ENCODE assay signal across 9 cellular contexts in the genomic region with DNA sequence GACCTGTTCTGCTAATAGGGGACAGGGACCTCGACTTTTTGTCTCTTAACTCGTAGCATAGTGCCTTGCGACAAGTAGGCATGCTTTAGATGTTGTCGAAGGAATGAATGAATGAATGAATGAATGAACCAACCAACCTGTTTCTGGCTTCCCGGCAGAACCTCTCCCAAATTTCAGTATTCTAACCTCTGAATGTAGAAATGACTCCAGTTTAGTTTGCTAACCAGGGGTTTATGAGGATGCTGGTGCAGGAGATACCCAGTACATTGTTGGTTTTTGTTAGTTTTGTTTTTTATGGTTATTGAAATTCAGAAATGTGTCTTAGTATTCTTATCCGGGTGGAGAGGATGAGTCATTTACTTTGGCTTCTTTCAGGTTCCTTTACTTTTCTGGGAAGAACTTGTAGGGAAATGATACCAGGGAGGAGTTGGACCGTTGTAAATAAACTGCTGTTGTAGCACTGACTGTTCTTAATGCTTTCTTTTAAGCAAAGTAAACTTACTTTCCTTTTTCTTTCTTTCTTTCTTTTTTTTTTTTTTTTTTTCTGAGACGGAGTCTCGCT. TPM values are rescaled to one million over a fixed set of nuclear protein-coding genes. Genes with fewer than 3 reads are reported as not detected.
DNase-seq lines count a peak whose midpoint lies in the region; FAIRE-seq and TF ChIP-seq lines count a peak whose summit lies in the region.
"Had no signal": no experiment of that assay in that cellular context is flagged by ENCODE, and none has a peak within 500 bp of the region (broad histone marks: within the 10 kb centered on the region; RNA-seq: fewer than 3 reads in every experiment).

No MANE protein-coding gene starts in this region.

- H3K36me3 ChIP-seq in keratinocyte (ENCODE audit: control insufficient read depth in 2 of 2, extremely low read depth in 1 of 2, insufficient read depth in 2 of 2, low read length in 2 of 2): no peaks in the 10 kb centered on the region
- no peaks in the 10 kb centered on the region for H3K36me3 ChIP-seq in thyroid gland

- no peak for TF ChIP-seq POLR2A in thyroid gland (IDR thresholded peaks at IDR 0.05)

- H2AFZ ChIP-seq in keratinocyte (ENCODE audit: control insufficient read depth, low read length): peak overlapping the region; percentile 95

- CTCF ChIA-PET in activated CD4-positive, alpha-beta T cell treated with anti-CD3 and anti-CD28 coated beads, Interleukin-2, amount 10 ng/mL, durations not matched to agents 7 days and 5 days (lab: Charles Lee): no interaction called here

- intact Hi-C loops in activated T-helper 2 cell treated with anti-CD3 and anti-CD28 coated beads, Interferon-gamma antibody, Interleukin-2, Interleukin-4, amounts not matched to agents 10 μg/mL and 5 μg/mL and 100 μg/mL, durations not matched to agents 14 hours and 24 hours and 36 hours (cut with micrococcal nuclease): loop anchor here (5.0 kb wide), 1 partner anchor 471 kb away; the partner anchor contains the start of gene VPS8
- intact Hi-C loops in thyroid gland (cut with DNase I): no loop called here

- H3K36me3 Mint-ChIP-seq in activated CD4-positive, alpha-beta T cell treated with anti-CD3 and anti-CD28 coated beads, Interleukin-2, amount 10 ng/mL, durations not matched to agents 7 days and 5 days (ENCODE audit: low read depth): peaks cover 7% of the 10 kb centered on the region
- H3K36me3 Mint-ChIP-seq in activated T-helper 2 cell treated with anti-CD3 and anti-CD28 coated beads, Interferon-gamma antibody, Interleukin-2, Interleukin-4, amounts not matched to agents 10 μg/mL and 5 μg/mL and 100 μg/mL, durations not matched to agents 14 hours and 24 hours and 36 hours (ENCODE audit: low read depth): peaks cover 2% of the 10 kb centered on the region

- H3K4me3 ChIP-seq in keratinocyte (ENCODE audit: control insufficient read depth in 2 of 3, extremely low read depth in 1 of 3, insufficient read depth in 2 of 3, low read depth in 1 of 3, low read length in 3 of 3) (peak overlapping the region; percentile 70 to 99 (median 78)), thyroid gland (replicated peaks in 1 of 3) (peak overlapping the region; percentile 21 to 67 (median 61))

- H3K27ac ChIP-seq in keratinocyte (ENCODE audit: control insufficient read depth, insufficient read depth, low read length) (peak overlapping the region; percentile 90), thyroid gland (no peak overlapping the region)

- no peaks in the 10 kb centered on the region for H4K20me1 ChIP-seq in keratinocyte (ENCODE audit: control insufficient read depth, extremely low read depth, insufficient read depth, low read length)

- peak; percentile 39 for FAIRE-seq in keratinocyte (lab: Jason Lieb, UNC)

- H3K27me3 Mint-ChIP-seq in activated CD4-positive, alpha-beta T cell treated with anti-CD3 and anti-CD28 coated beads, Interleukin-2, amount 10 ng/mL, durations not matched to agents 7 days and 5 days: no peaks in the 10 kb centered on the region
- H3K27me3 Mint-ChIP-seq in activated T-helper 2 cell treated with anti-CD3 and anti-CD28 coated beads, Interferon-gamma antibody, Interleukin-2, Interleukin-4, amounts not matched to agents 10 μg/mL and 5 μg/mL and 100 μg/mL, durations not matched to agents 14 hours and 24 hours and 36 hours (ENCODE audit: low read depth): peaks cover 3% of the 10 kb centered on the region

- H3K9ac ChIP-seq in keratinocyte (ENCODE audit: control insufficient read depth, extremely low read depth, insufficient read depth, low read length): peak overlapping the region; percentile 93

- H3K27me3 ChIP-seq in keratinocyte (ENCODE audit: control insufficient read depth, extremely low read depth, insufficient read depth, low read length): no peaks in the 10 kb centered on the region
- H3K27me3 ChIP-seq in thyroid gland: no peaks in the 10 kb centered on the region

- no peaks in the 10 kb centered on the region for H3K9me1 ChIP-seq in keratinocyte (ENCODE audit: control insufficient read depth, extremely low read depth, insufficient read depth, low read length)

- 58 to 64% methylated on average over 9 of the region's 9 CpGs for WGBS in thyroid gland, 2 donors

- peaks cover 7% of the 10 kb centered on the region for H3K9me3 Mint-ChIP-seq in activated CD4-positive, alpha-beta T cell treated with anti-CD3 and anti-CD28 coated beads, Interleukin-2, amount 10 ng/mL, durations not matched to agents 7 days and 5 days
- peaks cover 12% of the 10 kb centered on the region for H3K9me3 Mint-ChIP-seq in activated T-helper 2 cell treated with anti-CD3 and anti-CD28 coated beads, Interferon-gamma antibody, Interleukin-2, Interleukin-4, amounts not matched to agents 10 μg/mL and 5 μg/mL and 100 μg/mL, durations not matched to agents 14 hours and 24 hours and 36 hours

- H3K4me1 Mint-ChIP-seq in activated CD4-positive, alpha-beta T cell treated with anti-CD3 and anti-CD28 coated beads, Interleukin-2, amount 10 ng/mL, durations not matched to agents 7 days and 5 days: peaks cover 31% of the 10 kb centered on the region
- peaks cover 17% of the 10 kb centered on the region for H3K4me1 Mint-ChIP-seq in activated T-helper 2 cell treated with anti-CD3 and anti-CD28 coated beads, Interferon-gamma antibody, Interleukin-2, Interleukin-4, amounts not matched to agents 10 μg/mL and 5 μg/mL and 100 μg/mL, durations not matched to agents 14 hours and 24 hours and 36 hours (ENCODE audit: low read depth)

- H3K4me3 Mint-ChIP-seq in activated CD4-positive, alpha-beta T cell treated with anti-CD3 and anti-CD28 coated beads, Interleukin-2, amount 10 ng/mL, durations not matched to agents 7 days and 5 days: peak overlapping the region; percentile 93
- H3K4me3 Mint-ChIP-seq in activated T-helper 2 cell treated with anti-CD3 and anti-CD28 coated beads, Interferon-gamma antibody, Interleukin-2, Interleukin-4, amounts not matched to agents 10 μg/mL and 5 μg/mL and 100 μg/mL, durations not matched to agents 14 hours and 24 hours and 36 hours (ENCODE audit: low read depth): peak overlapping the region; percentile 96

- H3K4me1 ChIP-seq in keratinocyte (ENCODE audit: control insufficient read depth, extremely low read depth, insufficient read depth, low read length) (peaks cover 7% of the 10 kb centered on the region), thyroid gland (peaks cover 5 to 9% of the 10 kb centered on the region in 2 donors)

- H3K27ac Mint-ChIP-seq in activated CD4-positive, alpha-beta T cell treated with anti-CD3 and anti-CD28 coated beads, Interleukin-2, amount 10 ng/mL, durations not matched to agents 7 days and 5 days: peak overlapping the region; percentile 92
- H3K27ac Mint-ChIP-seq in activated T-helper 2 cell treated with anti-CD3 and anti-CD28 coated beads, Interferon-gamma antibody, Interleukin-2, Interleukin-4, amounts not matched to agents 10 μg/mL and 5 μg/mL and 100 μg/mL, durations not matched to agents 14 hours and 24 hours and 36 hours: peak overlapping the region; percentile 84

- no peak for TF ChIP-seq CTCF in keratinocyte (optimal IDR thresholded peaks at IDR 0.05 in 1 of 3, IDR thresholded peaks at IDR 0.05 in 1 of 3, conservative IDR thresholded peaks at IDR 0.05 in 1 of 3; ENCODE audit: extremely low read depth in 1 of 3, insufficient read depth in 2 of 3, low read length in 3 of 3)
- no peak for TF ChIP-seq CTCF in thyroid gland (IDR thresholded peaks at IDR 0.05)

- POLR2A ChIA-PET in activated CD4-positive, alpha-beta T cell treated with anti-CD3 and anti-CD28 coated beads, Interleukin-2, amount 10 ng/mL, durations not matched to agents 7 days and 5 days (lab: Charles Lee): no interaction called here

- peaks cover 26% of the 10 kb centered on the region for H3K79me2 ChIP-seq in keratinocyte (ENCODE audit: control insufficient read depth, insufficient read depth, low read length)

- dilution Hi-C loops in keratinocyte (cut with MboI; ENCODE audit: extremely low pct_ligation_motif_present, low sequenced_read_pairs): no loop called here

- no peak for DNase-seq in activated CD4-positive, alpha-beta T cell treated with anti-CD3 and anti-CD28 coated beads, Interleukin-2, amount 10 ng/mL, durations not matched to agents 7 days and 5 days
- no peak for DNase-seq in activated CD4-positive, alpha-beta T cell treated with anti-CD3 and anti-CD28 coated beads, Interleukin-2, amount 50 U/mL, for 1 hour
- no peak for DNase-seq in activated T-helper 2 cell treated with anti-CD3 and anti-CD28 coated beads, Interferon-gamma antibody, Interleukin-2, Interleukin-4, amounts not matched to agents 10 μg/mL and 5 μg/mL and 100 μg/mL, durations not matched to agents 14 hours and 24 hours and 36 hours (ENCODE audit: low spot score)
- no peak for DNase-seq in keratinocyte (ENCODE audit: low read depth, low spot score)
- DNase-seq in thyroid gland: no peak
- DNase-seq in NCI-H1092 (lab: John Stamatoyannopoulos, UW): no peak
- DNase-seq in NCI-H2227 (lab: John Stamatoyannopoulos, UW; ENCODE audit: unreplicated experiment): no peak
- DNase-seq in stimulated activated CD4-positive, alpha-beta T cell treated with anti-CD3 and anti-CD28 coated beads, Interleukin-2, amount 100 ng/mL, for 24 hours: no peak
- DNase-seq: DND-41 had no signal

- peak overlapping the region; percentile 99 for H3K4me2 ChIP-seq in keratinocyte (ENCODE audit: control insufficient read depth, extremely low read depth, insufficient read depth, low read depth, low read length)

- no peaks in the 10 kb centered on the region for H3K9me3 ChIP-seq in keratinocyte (ENCODE audit: control insufficient read depth, low read depth, low read length)
- no peaks in the 10 kb centered on the region for H3K9me3 ChIP-seq in thyroid gland

RNA-seq across cellular contexts. Expression of gene EHHADH, which starts 29.6 kb away (rescaled TPM):
- 1 to 10 TPM; 2.0 to 2.2 TPM for total RNA-seq in activated CD4-positive, alpha-beta T cell treated with anti-CD3 and anti-CD28 coated beads, Interleukin-2, amount 10 ng/mL, durations not matched to agents 7 days and 5 days
- total RNA-seq in activated T-helper 2 cell treated with anti-CD3 and anti-CD28 coated beads, Interferon-gamma antibody, Interleukin-2, Interleukin-4, amounts not matched to agents 10 μg/mL and 5 μg/mL and 100 μg/mL, durations not matched to agents 14 hours and 24 hours and 36 hours: 2.9 and 3.2 TPM in 2 replicates
- 4.8 to 6.0 TPM (median 5.6 TPM) in 3 replicates for polyA plus RNA-seq in keratinocyte
- polyA plus RNA-seq in keratinocyte (2011; ENCODE audit: low read depth): 3.7 TPM
- polyA plus RNA-seq in keratinocyte (2011; cell fraction: cytosol; rRNA removed): 3.4 and 5.2 TPM in 2 replicates
- 5.2 and 5.4 TPM in 2 replicates for polyA plus RNA-seq in keratinocyte (2011; cell fraction: nucleus; rRNA removed)
- 1.8 and 4.8 TPM in 2 replicates for polyA plus RNA-seq in keratinocyte (2012; ENCODE audit: low replicate concordance)
- polyA minus RNA-seq in keratinocyte: 3.2 to 16.9 TPM (median 7.1 TPM) in 3 replicates
- 4.4 TPM for polyA minus RNA-seq in keratinocyte (2011; cell fraction: cytosol; rRNA and poly(A)+ RNA removed)
- polyA minus RNA-seq in keratinocyte (2011; cell fraction: nucleus; rRNA and poly(A)+ RNA removed): 4.9 and 6.5 TPM in 2 replicates
- 10 to 100 TPM in 3 of 4 donors, 1 to 10 TPM in 1; 7.4 to 23.7 (median 15.6) TPM for total RNA-seq in thyroid gland
